ENCODE assay signal across 8 cellular contexts in the genomic region with DNA sequence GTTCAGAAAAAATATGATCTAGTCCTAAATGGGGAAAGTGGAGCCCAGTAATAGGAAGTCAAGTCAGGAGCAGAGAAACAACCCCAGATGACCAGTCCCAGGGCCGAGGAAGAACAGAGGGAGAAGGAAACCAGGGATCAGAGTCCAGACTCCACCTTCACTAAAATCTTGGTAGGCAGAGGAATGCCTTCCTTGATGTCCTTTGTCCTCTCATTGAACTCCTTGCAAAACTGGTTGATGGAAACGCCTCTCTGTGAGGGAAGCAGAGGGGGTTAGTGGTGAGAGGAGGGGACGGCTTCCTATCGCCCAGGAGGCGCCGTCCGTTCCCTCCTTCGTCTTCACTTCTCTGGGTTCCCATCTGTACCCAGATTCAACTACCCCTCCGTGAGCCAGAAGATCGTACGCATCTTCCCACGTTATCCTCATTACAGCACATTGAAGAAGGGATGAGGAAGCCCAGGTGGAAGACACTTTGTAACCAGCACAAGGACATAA. TPM values are rescaled to one million over a fixed set of nuclear protein-coding genes. Genes with fewer than 3 reads are reported as not detected.
DNase-seq lines count a peak whose midpoint lies in the region; ATAC-seq and TF ChIP-seq lines count a peak whose summit lies in the region.

No MANE protein-coding gene starts in this region.

- no peak overlapping the region for H2AFZ ChIP-seq in H9 (ENCODE audit: low read length)
- peak overlapping the region; percentile 61 for H2AFZ ChIP-seq in hepatocyte
- H2AFZ ChIP-seq in smooth muscle cell (ENCODE audit: low read depth) = peak overlapping the region; percentile 99

- H4K5ac ChIP-seq in H9 (ENCODE audit: insufficient read length, low read depth, low read length) = no peak overlapping the region

- H3K18ac ChIP-seq in H9 (ENCODE audit: insufficient read length, low read depth, low read length) = peak overlapping the region; percentile 64

- ATAC-seq in HG03039 (IDR thresholded peaks at IDR 0.05; ENCODE audit: unreplicated experiment) = no peak

- H3K9ac ChIP-seq in H9 (ENCODE audit: extremely low read depth, insufficient read length, low read length) (peak overlapping the region; percentile 92), smooth muscle cell (ENCODE audit: low read depth) (peak overlapping the region; percentile 85)

- H3K4me2 ChIP-seq in H9 (ENCODE audit: insufficient read depth, insufficient read length, low read length) (peak overlapping the region; percentile 87), hepatocyte (peak overlapping the region; percentile 76), smooth muscle cell (peak overlapping the region; percentile 86)

- no peak overlapping the region for H4K91ac ChIP-seq in H9 (ENCODE audit: insufficient read length, low read depth, low read length)

- H3F3A ChIP-seq in smooth muscle cell (ENCODE audit: low read depth) = no peaks in the 10 kb centered on the region

- H3K9me3 ChIP-seq in H9 (ENCODE audit: control insufficient read depth, low read depth, low read length) (peaks cover 4% of the 10 kb centered on the region), WERI-Rb-1 (ENCODE audit: severe bottlenecking) (no peaks in the 10 kb centered on the region), hepatocyte (ENCODE audit: low read depth) (no peaks in the 10 kb centered on the region), smooth muscle cell (replicated peaks; ENCODE audit: low read depth) (no peaks in the 10 kb centered on the region)

- H3K9me3 Mint-ChIP-seq in H9 = peaks cover 3 to 6% of the 10 kb centered on the region in 2 experiments; a peak in 4 of 5 replicates

- H3K36me3 ChIP-seq in WERI-Rb-1 = peaks cover 30% of the 10 kb centered on the region
- H3K36me3 ChIP-seq in hepatocyte (replicated peaks; ENCODE audit: insufficient read depth, low read depth) = no peaks in the 10 kb centered on the region
- H3K36me3 ChIP-seq in smooth muscle cell (ENCODE audit: low read depth) = no peaks in the 10 kb centered on the region

- no peaks in the 10 kb centered on the region for H3K79me1 ChIP-seq in H9 (ENCODE audit: insufficient read depth, low read depth, low read length, poor library complexity, severe bottlenecking)

- no peak overlapping the region for H3K56ac ChIP-seq in H9 (ENCODE audit: insufficient read length, low read depth, low read length)

- no peak overlapping the region for H3K4ac ChIP-seq in H9 (ENCODE audit: low read depth, low read length)

- TF ChIP-seq CTCF in H9 (conservative IDR thresholded peaks at IDR 0.05) = no peak
- no peak for TF ChIP-seq CTCF in WERI-Rb-1 (IDR thresholded peaks at IDR 0.05; ENCODE audit: low read depth, low read length)
- no peak for TF ChIP-seq CTCF in hepatocyte (IDR thresholded peaks at IDR 0.05; ENCODE audit: poor library complexity)
- no peak for TF ChIP-seq CTCF in smooth muscle cell (IDR thresholded peaks at IDR 0.05; ENCODE audit: borderline replicate concordance, insufficient read depth, poor library complexity, severe bottlenecking)

- H3K4me1 ChIP-seq in H9 (ENCODE audit: insufficient read depth, low read length) (no peaks in the 10 kb centered on the region), hepatocyte (ENCODE audit: insufficient read depth) (peaks cover 6% of the 10 kb centered on the region), smooth muscle cell (ENCODE audit: low read depth) (peaks cover 4% of the 10 kb centered on the region)

- no peaks in the 10 kb centered on the region for H3K9me2 ChIP-seq in hepatocyte (replicated peaks; ENCODE audit: insufficient read depth)

- no peak for DNase-seq in H9
- DNase-seq in WERI-Rb-1 = no peak
- DNase-seq in hepatocyte (ENCODE audit: low spot score) = peak; percentile 26
- no peak for DNase-seq in smooth muscle cell (lab: John Stamatoyannopoulos, UW; ENCODE audit: unreplicated experiment)
- DNase-seq in pons (ENCODE audit: low spot score) = no peak
- no peak for DNase-seq in superior temporal gyrus (ENCODE audit: extremely low spot score)
- DNase-seq in stimulated activated naive CD4-positive, alpha-beta T cell (lab: John Stamatoyannopoulos, UW) = no peak

- H2BK12ac ChIP-seq in H9 (ENCODE audit: insufficient read length, low read depth, low read length) = no peak overlapping the region

- peaks cover 8 to 17% of the 10 kb centered on the region in 2 experiments for H3K4me1 Mint-ChIP-seq in H9

- H3K23ac ChIP-seq in H9 (ENCODE audit: insufficient read length, low read depth, low read length) = no peak overlapping the region

- peak overlapping the region; percentile 78 to 100 (median 100); a peak in 6 of 7 replicates for H3K27ac Mint-ChIP-seq in H9

- peak overlapping the region; percentile 21 for H3K27ac ChIP-seq in H9 (ENCODE audit: insufficient read length, low read depth, low read length)
- peak overlapping the region; percentile 91 for H3K27ac ChIP-seq in WERI-Rb-1
- H3K27ac ChIP-seq in hepatocyte = peak overlapping the region; percentile 86
- H3K27ac ChIP-seq in smooth muscle cell (ENCODE audit: low read depth) = no peak overlapping the region

- H3T11ph ChIP-seq in H9 (ENCODE audit: low read length) = no peak overlapping the region

- no peak overlapping the region for H2BK120ac ChIP-seq in H9 (ENCODE audit: low read depth, low read length, poor library complexity, severe bottlenecking)

- no peak overlapping the region for H2AK5ac ChIP-seq in H9 (ENCODE audit: insufficient read length, low read length)

- WGBS in H9 (ENCODE audit: extremely low coverage, insufficient read length, low lambda C conversion rate) = no CpG with 5 or more reads among the region's 12 CpGs
- WGBS in hepatocyte (ENCODE audit: low lambda C conversion rate, missing lambda C conversion rate) = 11% methylated on average over 12 of the region's 12 CpGs
- WGBS in smooth muscle cell (ENCODE audit: low lambda C conversion rate) = 8% methylated on average over 12 of the region's 12 CpGs

- peaks cover 22 to 48% (median 38%) of the 10 kb centered on the region in 3 experiments; a peak in 6 of 7 replicates for H3K36me3 Mint-ChIP-seq in H9 (ENCODE audit: insufficient read depth in 1 of 3, low read depth in 3 of 3)

- no peak overlapping the region for H2BK20ac ChIP-seq in H9 (ENCODE audit: low read depth, low read length, poor library complexity, severe bottlenecking)

- H3K27me3 ChIP-seq in H9 (ENCODE audit: insufficient read depth, low read length) = no peaks in the 10 kb centered on the region
- H3K27me3 ChIP-seq in WERI-Rb-1 (ENCODE audit: insufficient read depth, low read depth, severe bottlenecking) = no peaks in the 10 kb centered on the region
- no peaks in the 10 kb centered on the region for H3K27me3 ChIP-seq in hepatocyte
- H3K27me3 ChIP-seq in smooth muscle cell (ENCODE audit: low read depth) = no peaks in the 10 kb centered on the region

- H3K23me2 ChIP-seq in H9 (ENCODE audit: insufficient read length, low read depth, low read length, poor library complexity, severe bottlenecking) = peaks cover 7% of the 10 kb centered on the region

- H2BK15ac ChIP-seq in H9 (ENCODE audit: low read depth, low read length) = no peak overlapping the region

- no peaks in the 10 kb centered on the region for H3K79me2 ChIP-seq in H9 (ENCODE audit: insufficient read depth, low read length)
- H3K79me2 ChIP-seq in hepatocyte = peaks cover 9% of the 10 kb centered on the region
- H3K79me2 ChIP-seq in smooth muscle cell (ENCODE audit: low read depth) = no peaks in the 10 kb centered on the region

- H4K20me1 ChIP-seq in H9 (ENCODE audit: control insufficient read depth, insufficient read depth, insufficient read length) = no peaks in the 10 kb centered on the region
- no peaks in the 10 kb centered on the region for H4K20me1 ChIP-seq in hepatocyte (ENCODE audit: insufficient read depth, poor library complexity, severe bottlenecking)
- no peaks in the 10 kb centered on the region for H4K20me1 ChIP-seq in smooth muscle cell (ENCODE audit: low read depth)

- H2BK5ac ChIP-seq in H9 (ENCODE audit: insufficient read length, low read length) = peak overlapping the region; percentile 9

- no peaks in the 10 kb centered on the region for H3K27me3 Mint-ChIP-seq in H9 (ENCODE audit: low read depth)

- H3K4me3 ChIP-seq in WERI-Rb-1 (ENCODE audit: low read depth, low read length) (peak overlapping the region; percentile 83), hepatocyte (peak overlapping the region; percentile 68), smooth muscle cell (peak overlapping the region; percentile 78)

- H3K4me3 Mint-ChIP-seq in H9 = peak overlapping the region; percentile 90 to 92

- peak overlapping the region; percentile 85 for H3K14ac ChIP-seq in H9 (ENCODE audit: insufficient read depth, low read length)

- H4K8ac ChIP-seq in H9 (replicated peaks; ENCODE audit: insufficient read length, low read depth, low read length) = no peak overlapping the region

RNA-seq across cellular contexts. Expression of gene MRPL11, which starts 0.6 kb away (rescaled TPM):
- 105 and 106 TPM in 2 replicates for total RNA-seq in H9 (2021)
- 45.6 and 60.6 TPM in 2 replicates for total RNA-seq in hepatocyte
- polyA plus RNA-seq in hepatocyte = 57.1 and 59.8 TPM in 2 replicates
- total RNA-seq in smooth muscle cell = 36.1 and 38.7 TPM in 2 replicates
- polyA plus RNA-seq in smooth muscle cell = 54.5 and 68.4 TPM in 2 replicates

RNA-seq across cellular contexts. Expression of gene NPAS4, which starts 17.2 kb away (rescaled TPM):
- total RNA-seq in H9 (2021) = 1.6 and 1.8 TPM in 2 replicates
- 0.60 TPM in 1 of 2 replicates, not detected in the other for total RNA-seq in hepatocyte
- polyA plus RNA-seq in hepatocyte = 0.31 TPM in 1 of 2 replicates, not detected in the other
- 0.58 and 0.85 TPM in 2 replicates for total RNA-seq in smooth muscle cell
- 0.84 and 1.1 TPM in 2 replicates for polyA plus RNA-seq in smooth muscle cell

RNA-seq across cellular contexts. Expression of gene PELI3, which starts 28.6 kb away (rescaled TPM):
- total RNA-seq in H9 (2021) (9.3 and 10.3 TPM in 2 replicates), hepatocyte (5.5 and 6.7 TPM in 2 replicates), smooth muscle cell (2.1 and 3.8 TPM in 2 replicates)
- polyA plus RNA-seq in hepatocyte (5.5 and 10.9 TPM in 2 replicates), smooth muscle cell (9.4 and 10.6 TPM in 2 replicates)

RNA-seq across cellular contexts. Expression of gene DPP3, which starts 42.2 kb away (rescaled TPM):
- 83.1 and 85.3 TPM in 2 replicates for total RNA-seq in H9 (2021)
- 46.0 and 56.0 TPM in 2 replicates for total RNA-seq in hepatocyte
- polyA plus RNA-seq in hepatocyte = 54.8 and 57.3 TPM in 2 replicates
- total RNA-seq in smooth muscle cell = 34.6 and 59.2 TPM in 2 replicates
- 38.0 and 40.1 TPM in 2 replicates for polyA plus RNA-seq in smooth muscle cell
